22 cellular contexts compared by ENCODE assay signal in the genomic region with DNA sequence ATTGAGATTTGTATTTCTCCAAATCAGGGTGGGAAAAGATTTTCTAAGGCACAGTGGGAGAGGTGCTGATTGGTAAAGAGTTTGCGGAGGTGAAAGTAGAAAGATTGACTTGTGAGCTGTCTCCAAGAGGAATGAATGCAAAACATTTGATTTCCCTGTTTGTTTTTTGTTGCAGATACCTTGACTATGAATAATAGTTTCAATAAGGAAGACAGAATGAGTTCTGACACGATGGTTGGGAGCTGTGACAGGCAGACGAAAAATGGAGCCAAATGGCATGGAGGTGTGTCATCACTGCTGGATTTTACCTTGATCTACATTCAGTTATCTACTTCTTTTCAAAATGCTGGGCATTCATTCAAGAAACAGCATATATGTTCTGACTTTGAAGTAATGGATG.
"Had no signal": no experiment of that assay in that cellular context is flagged by ENCODE, and none has a peak within 500 bp of the region (broad histone marks: within the 10 kb centered on the region; RNA-seq: fewer than 3 reads in every experiment).

No MANE protein-coding gene starts in this region.

- H3K27me3 Mint-ChIP-seq: activated B cell treated with CpG ODN at 0.5 μM for 24 hours, brain had no signal

- H3K36me3 Mint-ChIP-seq: activated naive CD4-positive, alpha-beta T cell treated with anti-CD3 and anti-CD28 coated beads, Interleukin-2, amount 50 U/mL, for 72 hours; brain; natural killer cell had no signal

- H3K4me1 Mint-ChIP-seq: natural killer cell had no signal

- H3K36me3 ChIP-seq: heart left ventricle, lower lobe of right lung, spleen, thyroid gland had no signal

- H3K9me3 ChIP-seq: heart left ventricle, lower lobe of right lung, spleen, thyroid gland had no signal

- H3K27ac ChIP-seq: heart left ventricle, lower lobe of right lung, spleen, thyroid gland had no signal

- H3K9me3 Mint-ChIP-seq: activated B cell treated with CpG ODN at 0.5 μM for 24 hours; activated naive CD4-positive, alpha-beta T cell treated with anti-CD3 and anti-CD28 coated beads, Interleukin-2, amount 50 U/mL, for 72 hours; brain; natural killer cell; T-helper 1 cell treated with Interleukin-12 subunit alpha and Interleukin-12 subunit beta and Interleukin-4 antibody, amounts not matched to agents 30 μg/mL and 1 μg/mL, for 36 hours had no signal

- DNase-seq: activated B cell treated with CpG ODN at 0.5 μM for 24 hours; activated CD4-positive, alpha-beta T cell treated with anti-CD3 and anti-CD28 coated beads for 4 hours; activated CD4-positive, alpha-beta T cell treated with anti-CD3 and anti-CD28 coated beads, Interleukin-2, amount 50 U/mL, for 48 hours; activated gamma-delta T cell; activated T-cell treated with anti-CD3 and anti-CD28 coated beads, Interleukin-2, amount 50 U/mL, for 48 hours; aorta; central memory CD4-positive, alpha-beta T cell; dermis blood vessel endothelial cell; effector CD8-positive, alpha-beta T cell; heart left ventricle; islet precursor cell; lower lobe of right lung; midbrain; natural killer cell; spleen; stimulated activated CD4-positive, alpha-beta T cell treated with anti-CD3 and anti-CD28 coated beads, Interleukin-4, amount 100 ng/mL, for 1 hour; stimulated activated naive CD8-positive, alpha-beta T cell treated with anti-CD3 and anti-CD28 coated beads, Interleukin-15, Interleukin-2, amounts not matched to agents 100 U/mL and 50 U/mL, for 24 hours; T1000; thyroid gland had no signal

- ATAC-seq: heart left ventricle, lower lobe of right lung, natural killer cell had no signal

- H3K4me1 ChIP-seq: heart left ventricle, lower lobe of right lung had no signal

- H3K27ac Mint-ChIP-seq: activated B cell treated with CpG ODN at 0.5 μM for 24 hours; activated naive CD4-positive, alpha-beta T cell treated with anti-CD3 and anti-CD28 coated beads, Interleukin-2, amount 50 U/mL, for 72 hours; brain; natural killer cell; T-helper 1 cell treated with Interleukin-12 subunit alpha and Interleukin-12 subunit beta and Interleukin-4 antibody, amounts not matched to agents 30 μg/mL and 1 μg/mL, for 36 hours had no signal

- H3K4me3 Mint-ChIP-seq: activated B cell treated with CpG ODN at 0.5 μM for 24 hours; brain; natural killer cell; T-helper 1 cell treated with Interleukin-12 subunit alpha and Interleukin-12 subunit beta and Interleukin-4 antibody, amounts not matched to agents 30 μg/mL and 1 μg/mL, for 36 hours had no signal

- H3K27me3 ChIP-seq: heart left ventricle, spleen, thyroid gland had no signal

- H3K4me3 ChIP-seq: heart left ventricle, lower lobe of right lung, spleen, thyroid gland had no signal
